In genomic region chr5:81268797-81269196, GRCh38 we compare ENCODE assay signal across 9 cellular contexts. TPM values are rescaled to one million over a fixed set of nuclear protein-coding genes. Genes with fewer than 3 reads are reported as not detected.
A peak's percentile ranks its signal among the peaks of the same experiment; 100 is the strongest.
DNase-seq lines count a peak whose midpoint lies in the region; ATAC-seq, FAIRE-seq and TF ChIP-seq lines count a peak whose summit lies in the region.
"Had no signal": no experiment of that assay in that cellular context is flagged by ENCODE, and none has a peak within 500 bp of the region (broad histone marks: within the 10 kb centered on the region; RNA-seq: fewer than 3 reads in every experiment).

No MANE protein-coding gene starts in this region.

- ATAC-seq in Panc1 (peak; percentile 90), aorta (ENCODE audit: low FRiP score) (no peak)
- ATAC-seq: body of pancreas had no signal

- H3K4me2 ChIP-seq in fibroblast of lung (ENCODE audit: extremely low read depth, insufficient read depth, low read length), result peak overlapping the region; percentile 51

- BruUV-seq in Panc1 (replicated peaks; lab: Mats Ljungman, UMichigan), result no TSS peak

- no peak overlapping the region for H3K9ac ChIP-seq in fibroblast of lung (ENCODE audit: insufficient read depth, low read length)

- H4K20me1 ChIP-seq in fibroblast of lung (ENCODE audit: control insufficient read depth, extremely low read depth, insufficient read depth, low read length), result no peaks in the 10 kb centered on the region

- peak; percentile 24 for FAIRE-seq in GM18507 (lab: Jason Lieb, UNC)
- FAIRE-seq: pancreas had no signal

- H3K36me3 ChIP-seq in Panc1 (ENCODE audit: control insufficient read depth, insufficient read depth, low read length) (no peaks in the 10 kb centered on the region; the same call in 1 of the 2 replicates), fibroblast of lung (ENCODE audit: control insufficient read depth, insufficient read depth, low read length) (no peaks in the 10 kb centered on the region), aorta (ENCODE audit: control insufficient read depth in 1 of 2, insufficient read depth in 2 of 2, low read length in 1 of 2) (peaks cover 2 to 7% of the 10 kb centered on the region in 2 donors)
- H3K36me3 ChIP-seq: pancreas had no signal

- no peak overlapping the region for H2AFZ ChIP-seq in fibroblast of lung (ENCODE audit: low read length)

- H3K9me3 ChIP-seq in Panc1 (ENCODE audit: control insufficient read depth, insufficient read depth, low read depth, low read length) (peaks cover 7% of the 10 kb centered on the region; the same call in 1 of the 2 replicates), fibroblast of lung (ENCODE audit: control insufficient read depth, insufficient read depth, low read depth, low read length) (no peaks in the 10 kb centered on the region), aorta (ENCODE audit: control insufficient read depth, low read length) (peaks cover 3% of the 10 kb centered on the region)
- H3K9me3 ChIP-seq: body of pancreas, pancreas had no signal

- no peaks in the 10 kb centered on the region for H3K27me3 ChIP-seq in Panc1 (ENCODE audit: control insufficient read depth, insufficient read depth, low read length)
- H3K27me3 ChIP-seq in fibroblast of lung (ENCODE audit: control insufficient read depth, insufficient read depth, low read length), result no peaks in the 10 kb centered on the region
- no peaks in the 10 kb centered on the region for H3K27me3 ChIP-seq in aorta (ENCODE audit: control insufficient read depth in 1 of 2, insufficient read depth in 2 of 2, low read length in 1 of 2)
- H3K27me3 ChIP-seq: body of pancreas, pancreas had no signal

- peak overlapping the region; percentile 53 for H3K27ac ChIP-seq in Panc1 (ENCODE audit: low read length)
- H3K27ac ChIP-seq in fibroblast of lung (ENCODE audit: insufficient read depth, low read length), result peak overlapping the region; percentile 38
- H3K27ac ChIP-seq in aorta (ENCODE audit: low read depth in 1 of 2, low read length in 2 of 2), result no peak overlapping the region
- H3K27ac ChIP-seq: body of pancreas, pancreas had no signal

- CTCF ChIA-PET in Panc1 (lab: Charles Lee), result no interaction called here

- WGBS in aorta, 2 donors, result 14 to 25% methylated on average over 1 of the region's 1 CpG

- in situ Hi-C loops in Panc1 (cut with HindIII; ENCODE audit: low pct_unique_long_range_greater_than_20kb, low sequenced_read_pairs), result no loop called here

- intact Hi-C loops in Panc1 (cut with micrococcal nuclease; ENCODE audit: unreplicated experiment) (no loop called here), aorta (cut with DNase I) (no loop called here)

- no peak overlapping the region for H3K4me3 ChIP-seq in Panc1 (ENCODE audit: low read depth in 2 of 2, low read length in 2 of 2)
- H3K4me3 ChIP-seq in fibroblast of lung (replicated peaks in 1 of 4; ENCODE audit: control extremely low read depth in 1 of 4, insufficient read depth in 1 of 4, low read depth in 3 of 4, low read length in 4 of 4), result no peak overlapping the region
- H3K4me3 ChIP-seq in aorta (ENCODE audit: low read length in 2 of 2), result no peak overlapping the region
- H3K4me3 ChIP-seq: body of pancreas, pancreas had no signal

- POLR2A ChIA-PET in Panc1 (lab: Charles Lee), result interaction anchor here (0.7 kb wide), 2 partner anchors 21 to 170 kb away, joined by 3 to 5 read pairs; no protein-coding TSS in a partner anchor

- TF ChIP-seq CTCF in Panc1 (IDR thresholded peaks at IDR 0.05) (no peak), fibroblast of lung (conservative IDR thresholded peaks at IDR 0.05 in 1 of 2, IDR thresholded peaks at IDR 0.05 in 1 of 2; ENCODE audit: low read depth in 1 of 2, low read length in 2 of 2) (no peak)

- DNase-seq in GM18507 (ENCODE audit: extremely low spot score, insufficient read length, low read depth) (no peak), Panc1 (ENCODE audit: low read depth, low spot score) (peak; percentile 79), fibroblast of lung (ENCODE audit: low read depth in 2 of 2) (peak; percentile 84 to 88), smooth muscle cell of the brain vasculature (ENCODE audit: low read depth, low spot score) (peak; percentile 21), pons (ENCODE audit: low spot score) (no peak), aorta (no peak)
- no peak for DNase-seq in stimulated activated CD4-positive, alpha-beta T cell treated with anti-CD3 and anti-CD28 coated beads, Interleukin-4, amount 100 ng/mL, for 24 hours
- DNase-seq: body of pancreas, pancreas had no signal

- peaks cover 7% of the 10 kb centered on the region for H3K79me2 ChIP-seq in fibroblast of lung (ENCODE audit: control insufficient read depth, insufficient read depth, low read length)

- H3K4me1 ChIP-seq in Panc1 (ENCODE audit: control insufficient read depth, insufficient read depth, low read length), result peaks cover 17% of the 10 kb centered on the region
- H3K4me1 ChIP-seq in fibroblast of lung (ENCODE audit: control insufficient read depth, extremely low read depth, insufficient read depth, low read length), result peaks cover 8% of the 10 kb centered on the region
- no peaks in the 10 kb centered on the region for H3K4me1 ChIP-seq in aorta (ENCODE audit: control insufficient read depth in 1 of 2, insufficient read depth in 2 of 2, low read length in 2 of 2)

RNA-seq across cellular contexts. Expression of gene ZCCHC9, which starts 32.6 kb away (rescaled TPM):
- total RNA-seq in Panc1 (2021; ENCODE audit: unreplicated experiment), result 41.5 TPM
- polyA plus RNA-seq in Panc1 (2012; ENCODE audit: insufficient read length), result 19.9 TPM
- total RNA-seq in fibroblast of lung, result 34.9 and 50.9 TPM in 2 replicates
- polyA plus RNA-seq in fibroblast of lung, result 35.9 and 44.4 TPM in 2 replicates
- polyA plus RNA-seq in fibroblast of lung (2012), result 33.5 and 37.8 TPM in 2 replicates
- polyA minus RNA-seq in fibroblast of lung (ENCODE audit: low replicate concordance), result 1.7 and 2.7 TPM in 2 replicates
- total RNA-seq in aorta, result 10 to 100 TPM; 21.7 to 24.9 TPM
- polyA plus RNA-seq in aorta, result 10 to 100 TPM; 29.2 to 43.3 TPM

RNA-seq across cellular contexts. Expression of gene CKMT2, which starts 35.7 kb away (rescaled TPM):
- total RNA-seq in Panc1 (2021; ENCODE audit: unreplicated experiment), result not detected
- 0.85 TPM for polyA plus RNA-seq in Panc1 (2012; ENCODE audit: insufficient read length)
- 8.0 and 19.3 TPM in 2 replicates for total RNA-seq in fibroblast of lung
- polyA plus RNA-seq in fibroblast of lung, result 1.9 and 2.3 TPM in 2 replicates
- polyA plus RNA-seq in fibroblast of lung (2012), result 1.3 and 1.5 TPM in 2 replicates
- polyA minus RNA-seq in fibroblast of lung (ENCODE audit: low replicate concordance), result 5.7 and 14.5 TPM in 2 replicates
- total RNA-seq in aorta, result 10 to 100 TPM; 24.1 to 29.3 TPM
- polyA plus RNA-seq in aorta, result 1 to 10 TPM; 5.4 to 5.8 TPM

Comparison
In these comparisons a context has a peak if more than half of its experiments do, and no peak if none do; other contexts are left out.
1. DNase-seq: peak in Panc1 (single experiment), fibroblast of lung (2 of 2) and smooth muscle cell of the brain vasculature (single experiment); none in GM18507 (single experiment), pons (single experiment), aorta (0 of 2) and stimulated activated CD4-positive, alpha-beta T cell treated with anti-CD3 and anti-CD28 coated beads, Interleukin-4, amount 100 ng/mL, for 24 hours (single experiment).
2. H3K27ac ChIP-seq: peak in Panc1 (single experiment) and fibroblast of lung (single experiment); none in aorta (0 of 2).